Comparison of ENCODE assay signal across 8 cellular contexts in the genomic region with DNA sequence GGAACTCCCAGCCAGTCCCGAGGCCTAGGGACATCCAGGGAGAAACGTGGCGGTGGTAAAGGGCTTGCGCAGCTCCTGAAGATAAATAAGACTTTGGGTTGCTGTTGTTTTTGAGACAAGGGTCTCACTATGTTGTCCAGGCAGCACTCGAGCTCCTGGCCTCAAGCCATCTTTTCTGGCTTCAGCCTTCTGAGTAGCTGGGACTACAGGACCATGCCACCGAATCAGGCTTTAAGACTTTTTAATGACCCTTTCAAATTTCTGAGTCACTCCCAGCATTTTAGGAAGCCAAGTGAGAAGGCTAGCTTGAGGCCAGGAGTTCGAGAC. TPM values are rescaled to one million over a fixed set of nuclear protein-coding genes. Genes with fewer than 3 reads are reported as not detected.
DNase-seq lines count a peak whose midpoint lies in the region; ATAC-seq and TF ChIP-seq lines count a peak whose summit lies in the region.

No MANE protein-coding gene starts in this region.

- peak overlapping the region; percentile 90 for H3K27ac Mint-ChIP-seq in glutamatergic neuron (ENCODE audit: unreplicated experiment)

- DNase-seq in H4 (ENCODE audit: low spot score) (peak; percentile 19), glutamatergic neuron (peak; percentile 16), germinal center (ENCODE audit: low spot score) (no peak), activated gamma-delta T cell treated with Interleukin-2 at 50 U/mL for 16 hours (no peak)
- DNase-seq in activated effector memory CD4-positive, alpha-beta T cell treated with anti-CD3 and anti-CD28 coated beads, Interleukin-2, amount 50 U/mL, for 16 hours: no peak

- H3K27me3 Mint-ChIP-seq in glutamatergic neuron (ENCODE audit: unreplicated experiment): peaks cover 4% of the 10 kb centered on the region

- peak overlapping the region; percentile 91 to 96 (median 94) for H3K9ac ChIP-seq in skeletal muscle tissue (ENCODE audit: low read depth in 1 of 3, low read length in 3 of 3)

- H3K36me3 Mint-ChIP-seq in glutamatergic neuron (ENCODE audit: unreplicated experiment): peaks cover 7% of the 10 kb centered on the region

- H3K36me3 ChIP-seq in skeletal muscle tissue (ENCODE audit: control insufficient read depth in 3 of 3, insufficient read depth in 3 of 3, low read length in 3 of 3): no peaks in the 10 kb centered on the region

- peak overlapping the region; percentile 98 for H3K4me3 Mint-ChIP-seq in glutamatergic neuron (ENCODE audit: unreplicated experiment)

- peaks cover 3% of the 10 kb centered on the region for H3K9me3 Mint-ChIP-seq in glutamatergic neuron (ENCODE audit: unreplicated experiment)

- no peaks in the 10 kb centered on the region for H3K27me3 ChIP-seq in skeletal muscle tissue (ENCODE audit: control insufficient read depth in 3 of 3, insufficient read depth in 3 of 3, low read length in 3 of 3)

- peak overlapping the region; percentile 92 to 94 (median 94) for H3K4me3 ChIP-seq in skeletal muscle tissue (ENCODE audit: low read length in 3 of 3)

- peak overlapping the region; percentile 73 for H3K27ac ChIP-seq in VCaP
- H3K27ac ChIP-seq in skeletal muscle tissue (ENCODE audit: low read depth, low read length): peak overlapping the region; percentile 93

- H3K4me1 ChIP-seq in skeletal muscle tissue (ENCODE audit: control insufficient read depth in 3 of 3, insufficient read depth in 3 of 3, low read length in 3 of 3): peaks cover 6 to 10% (median 8%) of the 10 kb centered on the region in 3 donors

- no peak for TF ChIP-seq CTCF in VCaP (conservative IDR thresholded peaks at IDR 0.05)
- no peak for TF ChIP-seq CTCF in glutamatergic neuron (IDR thresholded peaks at IDR 0.05; ENCODE audit: partially characterized antibody, unreplicated experiment)

- no peaks in the 10 kb centered on the region for H3K9me3 ChIP-seq in skeletal muscle tissue (ENCODE audit: control insufficient read depth in 3 of 3, low read length in 3 of 3)

- no peak for ATAC-seq in HG03025 (IDR thresholded peaks at IDR 0.05; ENCODE audit: low FRiP score, unreplicated experiment)

- peaks cover 3% of the 10 kb centered on the region for H3K4me1 Mint-ChIP-seq in glutamatergic neuron (ENCODE audit: low read depth, unreplicated experiment)

RNA-seq across cellular contexts. Expression of a gene that starts 0.7 kb away (rescaled TPM):
- 28.3 and 29.8 TPM in 2 replicates for total RNA-seq in H4 (2014; rRNA removed; shearing (Covaris generic))
- 29.2 TPM for total RNA-seq in glutamatergic neuron (ENCODE audit: unreplicated experiment)
- total RNA-seq in skeletal muscle tissue: 15.1 TPM

Comparison
In these comparisons a context has a peak if more than half of its experiments do, and no peak if none do; other contexts are left out.
1. DNase-seq: peak in H4 (single experiment) and glutamatergic neuron (single experiment); none in germinal center (single experiment), activated effector memory CD4-positive, alpha-beta T cell treated with anti-CD3 and anti-CD28 coated beads, Interleukin-2, amount 50 U/mL, for 16 hours (single experiment) and activated gamma-delta T cell treated with Interleukin-2 at 50 U/mL for 16 hours (single experiment).